In the genomic region with DNA sequence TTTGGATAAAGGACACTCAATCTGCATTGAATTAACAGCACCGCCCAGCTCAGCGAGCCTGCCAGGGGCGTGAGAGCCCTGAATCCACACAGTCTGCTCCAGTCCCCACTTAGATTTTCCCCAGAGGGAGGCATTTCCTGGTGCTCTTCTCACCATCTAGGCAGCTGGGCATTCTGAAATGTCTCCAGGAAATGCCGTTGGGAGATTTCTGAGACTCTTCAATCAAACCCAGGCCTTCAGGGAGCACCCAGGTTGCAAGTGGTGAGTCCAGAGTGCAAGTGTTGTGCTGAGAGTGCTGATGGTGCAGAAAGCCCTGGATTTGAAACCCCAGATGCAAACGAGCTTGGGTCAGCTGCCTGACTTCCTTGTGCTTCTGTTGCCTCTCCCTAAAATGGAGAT, we compare ENCODE assay signal across 16 cellular contexts. TPM values are rescaled to one million over a fixed set of nuclear protein-coding genes. Genes with fewer than 3 reads are reported as not detected.
DNase-seq lines count a peak whose midpoint lies in the region; ATAC-seq and TF ChIP-seq lines count a peak whose summit lies in the region.
"Had no signal": no experiment of that assay in that cellular context is flagged by ENCODE, and none has a peak within 500 bp of the region (broad histone marks: within the 10 kb centered on the region; RNA-seq: fewer than 3 reads in every experiment).

No MANE protein-coding gene starts in this region.

- TF ChIP-seq CTCF in endothelial cell (IDR thresholded peaks at IDR 0.05; ENCODE audit: unreplicated experiment) (no peak), GM13976 (IDR thresholded peaks at IDR 0.05; ENCODE audit: borderline replicate concordance, control extremely low read depth, extremely low read depth, insufficient read depth, missing control alignments) (no peak)

- no peaks in the 10 kb centered on the region for H3K9me3 Mint-ChIP-seq in endothelial cell (ENCODE audit: unreplicated experiment)
- H3K9me3 Mint-ChIP-seq: activated CD4-positive, alpha-beta T cell treated with anti-CD3 and anti-CD28 coated beads, Interleukin-2, amount 10 ng/mL, durations not matched to agents 7 days and 5 days; T-helper 2 cell treated with Interferon-gamma antibody and Interleukin-4, amounts not matched to agents 5 μg/mL and 100 μg/mL, for 36 hours had no signal

- no peaks in the 10 kb centered on the region for H3K27me3 Mint-ChIP-seq in endothelial cell (ENCODE audit: unreplicated experiment)
- H3K27me3 Mint-ChIP-seq: progenitor cell of endocrine pancreas had no signal

- H3K36me3 Mint-ChIP-seq in endothelial cell (ENCODE audit: low read depth, unreplicated experiment) = no peaks in the 10 kb centered on the region

- no peak overlapping the region for H3K4me3 Mint-ChIP-seq in endothelial cell (ENCODE audit: unreplicated experiment)
- H3K4me3 Mint-ChIP-seq: activated CD4-positive, alpha-beta T cell treated with anti-CD3 and anti-CD28 coated beads, Interleukin-2, amount 10 ng/mL, durations not matched to agents 7 days and 5 days; T-helper 2 cell treated with Interferon-gamma antibody and Interleukin-4, amounts not matched to agents 5 μg/mL and 100 μg/mL, for 36 hours had no signal

- H3K27ac Mint-ChIP-seq in endothelial cell (ENCODE audit: unreplicated experiment) = peak overlapping the region; percentile 2
- H3K27ac Mint-ChIP-seq: activated CD4-positive, alpha-beta T cell treated with anti-CD3 and anti-CD28 coated beads, Interleukin-2, amount 10 ng/mL, durations not matched to agents 7 days and 5 days; progenitor cell of endocrine pancreas; T-helper 2 cell treated with Interferon-gamma antibody and Interleukin-4, amounts not matched to agents 5 μg/mL and 100 μg/mL, for 36 hours had no signal

- no peaks in the 10 kb centered on the region for H3K36me3 ChIP-seq in BLaER1 treated with 17β-estradiol and CSF1 and Interleukin-3, amounts not matched to agents 10 nM and 100 nM
- H3K36me3 ChIP-seq: ascending aorta had no signal

- peak overlapping the region; percentile 12 to 55 (median 32); a peak in 14 of 22 replicates for H3K9ac ChIP-seq in BLaER1 treated with 17β-estradiol and CSF1 and Interleukin-3, amounts not matched to agents 10 nM and 100 nM

- no peaks in the 10 kb centered on the region for H3K27me3 ChIP-seq in BLaER1 treated with 17β-estradiol and CSF1 and Interleukin-3, amounts not matched to agents 10 nM and 100 nM
- H3K27me3 ChIP-seq: ascending aorta had no signal

- ATAC-seq in HG03442 (IDR thresholded peaks at IDR 0.05; ENCODE audit: unreplicated experiment) = peak; percentile 21

- in situ Hi-C loops in GM13976 (cut with MboI; ENCODE audit: low sequenced_read_pairs, unreplicated experiment) = loop anchor here (5.0 kb wide), 1 partner anchor 59 kb away; no protein-coding TSS in a partner anchor

- H4K20me1 ChIP-seq in BLaER1 treated with 17β-estradiol and CSF1 and Interleukin-3, amounts not matched to agents 10 nM and 100 nM = no peaks in the 10 kb centered on the region

- peak overlapping the region; percentile 55 to 76 (median 72) for H3K4me2 ChIP-seq in BLaER1 treated with 17β-estradiol and CSF1 and Interleukin-3, amounts not matched to agents 10 nM and 100 nM

- peak overlapping the region; percentile 17 to 66 (median 49); a peak in 18 of 22 replicates for H3K27ac ChIP-seq in BLaER1 treated with 17β-estradiol and CSF1 and Interleukin-3, amounts not matched to agents 10 nM and 100 nM
- H3K27ac ChIP-seq: ascending aorta, C4-2B, HL-60, RWPE1 had no signal

- peaks cover 8% of the 10 kb centered on the region for H3K4me1 Mint-ChIP-seq in endothelial cell (ENCODE audit: unreplicated experiment)
- H3K4me1 Mint-ChIP-seq: activated CD4-positive, alpha-beta T cell treated with anti-CD3 and anti-CD28 coated beads, Interleukin-2, amount 10 ng/mL, durations not matched to agents 7 days and 5 days had no signal

- peaks cover 0 to 15% (median 7%) of the 10 kb centered on the region in 11 experiments; a peak in 10 of 22 replicates for H3K9me3 ChIP-seq in BLaER1 treated with 17β-estradiol and CSF1 and Interleukin-3, amounts not matched to agents 10 nM and 100 nM (replicated peaks in 1 of 11)
- H3K9me3 ChIP-seq: ascending aorta had no signal

- peak overlapping the region in 1 of 10 experiments; percentile 1; a peak in 3 of 20 replicates for H3K4me3 ChIP-seq in BLaER1 treated with 17β-estradiol and CSF1 and Interleukin-3, amounts not matched to agents 10 nM and 100 nM
- H3K4me3 ChIP-seq: ascending aorta had no signal

- DNase-seq in endothelial cell (ENCODE audit: low spot score) = no peak
- DNase-seq in myocyte (ENCODE audit: low read depth) = peak; percentile 12
- no peak for DNase-seq in retina
- no peak for DNase-seq in cerebellar nuclear complex (lab: John Stamatoyannopoulos, UW)
- DNase-seq in GM13976 (ENCODE audit: low spot score) = no peak
- no peak for DNase-seq in NCI-H1417 (lab: John Stamatoyannopoulos, UW)
- DNase-seq: NCI-H446 treated with DMSO at 0.1 percent for 48 hours had no signal

- H3K4me1 ChIP-seq in BLaER1 treated with 17β-estradiol and CSF1 and Interleukin-3, amounts not matched to agents 10 nM and 100 nM = peaks cover 26 to 48% (median 32%) of the 10 kb centered on the region in 10 experiments
- H3K4me1 ChIP-seq: ascending aorta had no signal

RNA-seq across cellular contexts. Expression of a gene that starts 23.4 kb away (rescaled TPM):
- total RNA-seq in endothelial cell (ENCODE audit: unreplicated experiment) (11.4 TPM), myocyte (not detected in 2 replicates)
- polyA plus RNA-seq in myocyte (2012) = 0.10 TPM
- total RNA-seq: activated CD4-positive, alpha-beta T cell treated with anti-CD3 and anti-CD28 coated beads, Interleukin-2, amount 10 ng/mL, durations not matched to agents 7 days and 5 days had no signal

RNA-seq across cellular contexts. Expression of a gene that starts 41.4 kb away (rescaled TPM):
- total RNA-seq in endothelial cell (ENCODE audit: unreplicated experiment) (180 TPM), myocyte (172 and 293 TPM in 2 replicates)
- polyA plus RNA-seq in myocyte (2012) = 470 TPM

RNA-seq across cellular contexts. Expression of a gene that starts 41.6 kb away (rescaled TPM):
- total RNA-seq in endothelial cell (ENCODE audit: unreplicated experiment) = 10.8 TPM
- total RNA-seq in myocyte = 10.9 and 15.8 TPM in 2 replicates
- polyA plus RNA-seq in myocyte (2012) = 14.3 TPM
- total RNA-seq: ascending aorta had no signal

Comparison
In these comparisons a context has a peak if more than half of its experiments do, and no peak if none do; other contexts are left out.
1. RNA of a gene that starts 23.4 kb away (total RNA-seq): 11.4 TPM in endothelial cell (single experiment); not detected in myocyte; every median in the first group is over 10 times any median in the second.